8 cellular contexts compared by ENCODE assay signal in genomic region chr6:7087066-7087465, GRCh38.
DNase-seq lines count a peak whose midpoint lies in the region; TF ChIP-seq lines count a peak whose summit lies in the region.

No MANE protein-coding gene starts in this region.

- H3K4me1 Mint-ChIP-seq in nephron = peaks cover 19% of the 10 kb centered on the region

- H3K9ac ChIP-seq in duodenal mucosa (ENCODE audit: low read depth in 1 of 2, low read length in 2 of 2) = peak overlapping the region; percentile 13 to 76

- peak; percentile 27 for DNase-seq in SIG-M5 treated with dmso at 0.1 percent for 504 hours (lab: John Stamatoyannopoulos, UW; ENCODE audit: unreplicated experiment)
- no peak for DNase-seq in SIG-M5 (lab: John Stamatoyannopoulos, UW)
- peak; percentile 34 for DNase-seq in NAMALWA (ENCODE audit: low spot score)
- DNase-seq in HK-2 (ENCODE audit: unreplicated experiment) = no peak
- DNase-seq in NCI-H1694 treated with DMSO at 0.1 percent for 48 hours (lab: John Stamatoyannopoulos, UW) = no peak
- DNase-seq in NCI-H187 treated with DMSO at 0.1 percent for 48 hours (lab: John Stamatoyannopoulos, UW) = no peak

- H3K27ac ChIP-seq in duodenal mucosa (ENCODE audit: low read depth, low read length) = no peak overlapping the region

- no peak overlapping the region for H3K27ac Mint-ChIP-seq in nephron

- no peaks in the 10 kb centered on the region for H3K36me3 Mint-ChIP-seq in nephron (ENCODE audit: low read depth)

- TF ChIP-seq CTCF in nephron (IDR thresholded peaks at IDR 0.05; ENCODE audit: unreplicated experiment in 3 of 3) = no peak

- H3K4me3 ChIP-seq in duodenal mucosa (ENCODE audit: low read depth in 1 of 2, low read length in 2 of 2) = peak overlapping the region; percentile 45 to 69

- peak overlapping the region; percentile 24 to 45 (median 35) for H3K4me3 Mint-ChIP-seq in nephron

- H3K9me3 Mint-ChIP-seq in nephron = no peaks in the 10 kb centered on the region

- no peaks in the 10 kb centered on the region for H3K36me3 ChIP-seq in duodenal mucosa (ENCODE audit: control insufficient read depth in 1 of 2, insufficient read depth in 2 of 2, low read length in 2 of 2)

- H3K9me3 ChIP-seq in duodenal mucosa (ENCODE audit: control insufficient read depth in 1 of 2, low read length in 2 of 2) = no peaks in the 10 kb centered on the region

- peaks cover 19 to 27% of the 10 kb centered on the region in 2 donors for H3K4me1 ChIP-seq in duodenal mucosa (ENCODE audit: control insufficient read depth in 1 of 2, insufficient read depth in 2 of 2, low read length in 2 of 2)

- no peaks in the 10 kb centered on the region for H3K27me3 ChIP-seq in duodenal mucosa (ENCODE audit: control insufficient read depth in 1 of 2, insufficient read depth in 2 of 2, low read length in 2 of 2)

- peaks cover 3% of the 10 kb centered on the region for H3K27me3 Mint-ChIP-seq in nephron (ENCODE audit: low read depth)

Comparison
In these comparisons a context has a peak if more than half of its experiments do, and no peak if none do; other contexts are left out.
1. DNase-seq: peak in SIG-M5 treated with dmso at 0.1 percent for 504 hours (single experiment) and NAMALWA (single experiment); none in SIG-M5 (single experiment), HK-2 (single experiment), NCI-H1694 treated with DMSO at 0.1 percent for 48 hours (single experiment) and NCI-H187 treated with DMSO at 0.1 percent for 48 hours (single experiment).